In genomic region chr1:246506440-246506784, GRCh38 we compare ENCODE assay signal across 8 cellular contexts. TPM values are rescaled to one million over a fixed set of nuclear protein-coding genes. Genes with fewer than 3 reads are reported as not detected.
A peak's percentile ranks its signal among the peaks of the same experiment; 100 is the strongest.
DNase-seq lines count a peak whose midpoint lies in the region; ATAC-seq, FAIRE-seq and TF ChIP-seq lines count a peak whose summit lies in the region.

No MANE protein-coding gene starts in this region.

- peak overlapping the region; percentile 58 to 93 (median 80) for H3K4me3 ChIP-seq in pancreas

- H3K27me3 ChIP-seq in foreskin keratinocyte (no peaks in the 10 kb centered on the region), pancreas (no peaks in the 10 kb centered on the region)

- no peak for FAIRE-seq in pancreas (lab: Jason Lieb, UNC)

- H3K27ac Mint-ChIP-seq in T-cell = peak overlapping the region; percentile 75 to 88

- no peak for DNase-seq in T-cell
- no peak for DNase-seq in foreskin keratinocyte
- DNase-seq in pancreas = no peak
- no peak for DNase-seq in NCI-H2107 treated with DMSO at 0.1 percent for 48 hours (lab: John Stamatoyannopoulos, UW; ENCODE audit: unreplicated experiment)
- DNase-seq in hepatic stellate cell (ENCODE audit: low spot score) = no peak
- DNase-seq in RKO (ENCODE audit: low spot score) = no peak

- H3K36me3 ChIP-seq in pancreas = no peaks in the 10 kb centered on the region

- 2 to 4% methylated on average over 12 of the region's 12 CpGs for WGBS in pancreas, 2 donors

- H3K27ac ChIP-seq in foreskin keratinocyte (no peak overlapping the region), pancreas (no peak overlapping the region)

- H3K9me3 ChIP-seq in pancreas = no peaks in the 10 kb centered on the region

- H3K9me3 Mint-ChIP-seq in T-cell = no peaks in the 10 kb centered on the region

- H3K36me3 Mint-ChIP-seq in T-cell = no peaks in the 10 kb centered on the region

- no peak for TF ChIP-seq CTCF in foreskin keratinocyte (conservative IDR thresholded peaks at IDR 0.05)
- TF ChIP-seq CTCF in pancreas (IDR thresholded peaks at IDR 0.05) = no peak

- no peaks in the 10 kb centered on the region for H3K27me3 Mint-ChIP-seq in T-cell

- ATAC-seq in GM19023 (IDR thresholded peaks at IDR 0.05; ENCODE audit: unreplicated experiment) (peak; percentile 5), HG02870 (IDR thresholded peaks at IDR 0.05; ENCODE audit: unreplicated experiment) (peak; percentile 26), T-cell (replicated peaks in 1 of 4) (peak in 3 of 4 experiments; percentile 1 to 19 (median 2)), foreskin keratinocyte (peak; percentile 3), pancreas (peak; percentile 10 to 35 (median 32))

- H3K4me1 ChIP-seq in foreskin keratinocyte (peaks cover 8% of the 10 kb centered on the region), pancreas (peaks cover 0 to 5% (median 0%) of the 10 kb centered on the region in 3 donors)

- intact Hi-C loops in pancreas (cut with DNase I) = loop anchor here in 1 of 3 donors (10.0 kb wide), 1 partner anchor 188 kb away; no protein-coding TSS in a partner anchor

- H3K4me3 Mint-ChIP-seq in T-cell = peak overlapping the region; percentile 85 to 91 (median 90)

- peaks cover 26 to 38% (median 29%) of the 10 kb centered on the region in 3 donors for H3K4me1 Mint-ChIP-seq in T-cell

- CTCF ChIA-PET in T-cell (lab: Charles Lee) = interaction anchor here in 1 of 2 donors (1.2 to 2.2 kb wide), 2 partner anchors 8 to 10 kb away, joined by 6 to 15 read pairs; no protein-coding TSS in a partner anchor

- POLR2A ChIA-PET in T-cell (lab: Charles Lee) = interaction anchor here in 1 of 2 donors (0.6 to 0.8 kb wide), 2 partner anchors 9 to 611 kb away, joined by 4 to 15 read pairs; no protein-coding TSS in a partner anchor

RNA-seq across cellular contexts. Expression of gene SMYD3, which starts 0.7 kb away (rescaled TPM):
- 10 to 100 TPM; 17.7 to 37.8 (median 21.9) TPM for total RNA-seq in T-cell
- total RNA-seq in foreskin keratinocyte = 18.4 and 18.5 TPM in 2 replicates
- 15.8 and 15.9 TPM in 2 replicates for polyA plus RNA-seq in foreskin keratinocyte
- 10 to 100 TPM in 1 of 6 donors, 1 to 10 TPM in 5; 4.6 to 10.5 (median 6.7) TPM for total RNA-seq in pancreas
- polyA plus RNA-seq in pancreas = 1 to 10 TPM; 5.7 to 8.6 TPM

RNA-seq across cellular contexts. Expression of gene TFB2M, which starts 59.6 kb away (rescaled TPM):
- total RNA-seq in T-cell (10 to 100 TPM in 3 of 5 donors, 1 to 10 TPM in 2; 8.5 to 11.8 (median 10.1) TPM), foreskin keratinocyte (18.2 and 20.1 TPM in 2 replicates), pancreas (1 to 10 TPM; 3.7 to 9.5 (median 7.1) TPM)
- polyA plus RNA-seq in foreskin keratinocyte (12.4 and 15.0 TPM in 2 replicates), pancreas (1 to 10 TPM; 3.3 to 8.3 TPM)

RNA-seq across cellular contexts. Expression of gene CNST, which starts 59.8 kb away (rescaled TPM):
- total RNA-seq in T-cell = 10 to 100 TPM; 69.0 to 87.3 (median 74.4) TPM
- 10.3 and 11.8 TPM in 2 replicates for total RNA-seq in foreskin keratinocyte
- 2.2 and 2.6 TPM in 2 replicates for polyA plus RNA-seq in foreskin keratinocyte
- total RNA-seq in pancreas = 10 to 100 TPM in 3 of 6 donors, 1 to 10 TPM in 3; 7.1 to 12.9 (median 10.6) TPM
- polyA plus RNA-seq in pancreas = 1 to 10 TPM; 3.6 to 7.3 TPM
